Comparison of ENCODE assay signal across 14 cellular contexts in genomic region chr2:109261906-109262631, GRCh38.
DNase-seq lines count a peak whose midpoint lies in the region; ATAC-seq and TF ChIP-seq lines count a peak whose summit lies in the region.
"Had no signal": no experiment of that assay in that cellular context is flagged by ENCODE, and none has a peak within 500 bp of the region (broad histone marks: within the 10 kb centered on the region; RNA-seq: fewer than 3 reads in every experiment).

No MANE protein-coding gene starts in this region.

- H3K9me2 ChIP-seq in Loucy (replicated peaks; ENCODE audit: low read depth, low read length): no peaks in the 10 kb centered on the region

- H3K27me3 ChIP-seq in Loucy (ENCODE audit: insufficient read depth, low read length, poor library complexity, severe bottlenecking): no peaks in the 10 kb centered on the region
- H3K27me3 ChIP-seq in spleen (replicated peaks in 1 of 7): no peaks in the 10 kb centered on the region

- no peak overlapping the region for H3K27ac Mint-ChIP-seq in activated T-cell treated with anti-CD3 and anti-CD28 coated beads, Interleukin-2, amount 50 U/mL, for 24 hours
- H3K27ac Mint-ChIP-seq: HFFc6 had no signal

- peaks cover 49% of the 10 kb centered on the region for H3K4me1 ChIP-seq in Loucy (ENCODE audit: insufficient read depth, low read length, poor library complexity, severe bottlenecking)
- peaks cover 3 to 50% (median 29%) of the 10 kb centered on the region in 6 donors for H3K4me1 ChIP-seq in spleen
- H3K4me1 ChIP-seq: Caco-2 had no signal

- no peaks in the 10 kb centered on the region for H3K36me3 Mint-ChIP-seq in activated T-cell treated with anti-CD3 and anti-CD28 coated beads, Interleukin-2, amount 50 U/mL, for 24 hours (ENCODE audit: low read depth)
- H3K36me3 Mint-ChIP-seq in activated T-cell treated with anti-CD3 and anti-CD28 coated beads, Interleukin-2, amount 50 U/mL, for 4 hours (ENCODE audit: insufficient read depth): no peaks in the 10 kb centered on the region

- WGBS in spleen, 5 donors: 76 to 91% (median 79%) methylated on average over 10 of the region's 10 CpGs

- no peak for ATAC-seq in activated T-cell treated with anti-CD3 and anti-CD28 coated beads, Interleukin-2, amount 50 U/mL, for 4 hours
- ATAC-seq in HG02884 (IDR thresholded peaks at IDR 0.05; ENCODE audit: unreplicated experiment): no peak
- ATAC-seq: SK-N-SH treated with all-trans-retinoic acid at 6 μM for 48 hours had no signal

- intact Hi-C loops in spleen (cut with DNase I; ENCODE audit: low total_unique reads): no loop called here

- H3K27me3 Mint-ChIP-seq in activated T-cell treated with anti-CD3 and anti-CD28 coated beads, Interleukin-2, amount 50 U/mL, for 24 hours: no peaks in the 10 kb centered on the region
- peaks cover 3% of the 10 kb centered on the region for H3K27me3 Mint-ChIP-seq in activated T-cell treated with anti-CD3 and anti-CD28 coated beads, Interleukin-2, amount 50 U/mL, for 4 hours (ENCODE audit: low read depth)

- TF ChIP-seq CTCF in Loucy (conservative IDR thresholded peaks at IDR 0.05; ENCODE audit: low read length) (no peak), spleen (IDR thresholded peaks at IDR 0.05 in 8 of 11, conservative IDR thresholded peaks at IDR 0.05 in 3 of 11) (no peak)

- peak overlapping the region; percentile 43 for H3K4me2 ChIP-seq in Loucy (ENCODE audit: low read depth, low read length, poor library complexity, severe bottlenecking)

- peaks cover 23% of the 10 kb centered on the region; the same call in 1 of the 2 replicates for H3K79me2 ChIP-seq in Loucy (ENCODE audit: insufficient read depth, low read length)

- TF ChIP-seq POLR2A in spleen (IDR thresholded peaks at IDR 0.05): no peak

- H2AFZ ChIP-seq in Loucy (ENCODE audit: low read length): no peak overlapping the region

- no peaks in the 10 kb centered on the region for H4K20me1 ChIP-seq in Loucy (ENCODE audit: insufficient read depth, low read length, poor library complexity, severe bottlenecking)

- peaks cover 7% of the 10 kb centered on the region for H3K4me1 Mint-ChIP-seq in activated T-cell treated with anti-CD3 and anti-CD28 coated beads, Interleukin-2, amount 50 U/mL, for 24 hours (ENCODE audit: low read depth)
- H3K4me1 Mint-ChIP-seq in activated T-cell treated with anti-CD3 and anti-CD28 coated beads, Interleukin-2, amount 50 U/mL, for 4 hours (ENCODE audit: low read depth): no peaks in the 10 kb centered on the region

- H3K4me3 ChIP-seq in Loucy (ENCODE audit: low read length, poor library complexity, severe bottlenecking) (peak overlapping the region; percentile 10), spleen (no peak overlapping the region)

- no peak overlapping the region for H3K4me3 Mint-ChIP-seq in activated T-cell treated with anti-CD3 and anti-CD28 coated beads, Interleukin-2, amount 50 U/mL, for 24 hours
- H3K4me3 Mint-ChIP-seq in activated T-cell treated with anti-CD3 and anti-CD28 coated beads, Interleukin-2, amount 50 U/mL, for 4 hours: no peak overlapping the region
- H3K4me3 Mint-ChIP-seq: HFFc6 had no signal

- H3K9ac ChIP-seq in Loucy (ENCODE audit: low read depth, low read length, poor library complexity, severe bottlenecking): peak overlapping the region; percentile 31

- H3K9me3 Mint-ChIP-seq in activated T-cell treated with anti-CD3 and anti-CD28 coated beads, Interleukin-2, amount 50 U/mL, for 24 hours: no peaks in the 10 kb centered on the region
- H3K9me3 Mint-ChIP-seq in activated T-cell treated with anti-CD3 and anti-CD28 coated beads, Interleukin-2, amount 50 U/mL, for 4 hours: no peaks in the 10 kb centered on the region
- H3K9me3 Mint-ChIP-seq: HFFc6 had no signal

- H3K27ac ChIP-seq in spleen: no peak overlapping the region

- H3K9me3 ChIP-seq in Loucy (ENCODE audit: insufficient read depth, low read depth, low read length): no peaks in the 10 kb centered on the region
- H3K9me3 ChIP-seq in spleen: no peaks in the 10 kb centered on the region
- H3K9me3 ChIP-seq: Caco-2 had no signal

- H3K36me3 ChIP-seq in Loucy (ENCODE audit: insufficient read depth, low read length) (no peaks in the 10 kb centered on the region), spleen (no peaks in the 10 kb centered on the region)

- H3F3A ChIP-seq in Loucy (ENCODE audit: low read depth): 0 out of 2 replicates have a peak, but pooled peaks cover 4% of the 10 kb centered on the region

- DNase-seq in activated T-cell treated with anti-CD3 and anti-CD28 coated beads, Interleukin-2, amount 50 U/mL, for 24 hours: peak; percentile 14
- DNase-seq in activated T-cell treated with anti-CD3 and anti-CD28 coated beads, Interleukin-2, amount 50 U/mL, for 4 hours: no peak
- DNase-seq in islet precursor cell: peak; percentile 29
- DNase-seq in spleen: peak; percentile 60
- DNase-seq in NCI-H1105 (lab: John Stamatoyannopoulos, UW): no peak
- no peak for DNase-seq in retina
- DNase-seq: HFFc6, Kasumi-1, NCI-H1694 treated with DMSO at 0.1 percent for 48 hours, NCI-H2171 had no signal

Comparison
In these comparisons a context has a peak if more than half of its experiments do, and no peak if none do; other contexts are left out.
1. DNase-seq: peak in activated T-cell treated with anti-CD3 and anti-CD28 coated beads, Interleukin-2, amount 50 U/mL, for 24 hours (single experiment), islet precursor cell (single experiment) and spleen (single experiment); none in activated T-cell treated with anti-CD3 and anti-CD28 coated beads, Interleukin-2, amount 50 U/mL, for 4 hours (single experiment), NCI-H1105 (single experiment) and retina (single experiment).